23 cellular contexts compared by ENCODE assay signal in the genomic region with DNA sequence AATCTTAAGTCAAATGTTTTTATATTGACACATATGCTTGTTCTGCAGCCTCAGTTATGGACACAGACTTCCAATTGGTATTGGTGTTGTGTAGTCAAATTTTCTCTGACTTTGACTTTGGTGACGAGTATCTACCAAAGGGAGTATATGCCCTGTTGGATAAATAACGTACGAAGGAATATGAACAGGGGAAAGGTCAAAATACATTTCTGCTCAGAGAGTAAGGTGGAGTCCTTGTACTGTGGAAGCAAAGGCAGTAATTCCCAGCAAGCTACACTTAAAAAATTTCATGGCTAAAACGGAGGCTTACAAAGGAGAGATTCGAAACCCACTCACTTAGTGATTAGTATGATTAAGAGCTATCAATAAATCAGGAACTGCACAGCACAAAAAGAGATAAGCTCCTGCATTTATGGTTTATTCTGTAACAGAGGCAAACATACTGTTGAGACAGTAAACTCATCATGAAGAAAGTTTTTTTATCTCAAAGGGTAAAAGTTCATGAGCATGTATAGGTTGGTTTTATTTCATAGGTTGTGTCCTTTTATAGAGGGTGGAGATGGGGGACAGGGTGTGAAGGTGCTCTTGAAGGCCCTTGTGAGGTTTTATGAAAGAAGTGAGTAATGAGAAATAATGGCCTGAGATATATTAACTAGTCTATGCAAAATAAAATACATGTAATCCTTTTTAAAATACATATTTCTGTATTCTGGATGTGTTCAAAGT.
"Had no signal": no experiment of that assay in that cellular context is flagged by ENCODE, and none has a peak within 500 bp of the region (broad histone marks: within the 10 kb centered on the region; RNA-seq: fewer than 3 reads in every experiment).

No MANE protein-coding gene starts in this region.

- H3K36me3 ChIP-seq: colonic mucosa, esophagus squamous epithelium, gastrocnemius medialis, heart right ventricle, left lung, lower lobe of right lung had no signal

- DNase-seq: colonic mucosa; cortex of kidney; effector CD8-positive, alpha-beta T cell; effector memory CD8-positive, alpha-beta T cell; endodermal cell; erythroblast; esophagus squamous epithelium; foreskin fibroblast; foreskin melanocyte; gastrocnemius medialis; glutamatergic neuron; head of caudate nucleus; heart right ventricle; hippocampal formation; islet precursor cell; kidney; kidney glomerular epithelial cell; left lung; left ventricle myocardium superior; lower lobe of right lung; mesenchymal stem cell had no signal

- ATAC-seq: effector memory CD8-positive, alpha-beta T cell; esophagus mucosa; gastrocnemius medialis; heart right ventricle; left lung; left ventricle myocardium superior; lower lobe of right lung had no signal

- H3K9me3 ChIP-seq: colonic mucosa, esophagus squamous epithelium, gastrocnemius medialis, left lung, lower lobe of right lung had no signal

- H3K27ac ChIP-seq: colonic mucosa, epithelial cell of prostate, esophagus squamous epithelium, gastrocnemius medialis, heart right ventricle, left lung, lower lobe of right lung had no signal

- H3K27me3 ChIP-seq: colonic mucosa, esophagus squamous epithelium, gastrocnemius medialis, heart right ventricle, left lung had no signal

- FAIRE-seq: kidney had no signal

- H3K4me3 ChIP-seq: colonic mucosa, esophagus squamous epithelium, gastrocnemius medialis, heart right ventricle, left lung, lower lobe of right lung had no signal

- H3K4me1 ChIP-seq: colonic mucosa, esophagus squamous epithelium, gastrocnemius medialis, left lung, lower lobe of right lung had no signal
